2 cellular contexts compared by ENCODE assay signal in the genomic region with DNA sequence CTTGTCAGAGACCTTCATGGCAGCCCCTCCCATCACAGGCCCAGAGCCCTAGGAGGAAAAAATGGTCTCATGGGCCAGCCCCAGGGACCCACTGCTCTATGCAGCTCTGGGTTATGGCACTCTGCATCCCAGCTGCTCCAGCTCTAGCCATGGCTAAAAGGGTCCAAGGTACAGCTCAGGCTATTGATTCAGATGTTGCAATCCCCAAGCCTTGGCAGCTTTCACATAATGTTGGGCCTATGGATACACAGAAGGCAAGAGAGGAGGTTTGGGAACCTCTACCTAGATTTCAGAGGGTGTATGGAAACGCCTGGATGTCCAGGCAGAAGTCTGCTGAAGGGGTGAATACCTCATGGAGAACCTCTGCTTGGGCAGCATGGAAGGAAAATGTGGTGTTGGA.
TF ChIP-seq lines count a peak whose summit lies in the region.

No MANE protein-coding gene starts in this region.

TF ChIP-seq in HepG2, 621 proteins besides CTCF, POLR2A, EP300 and RAD21 (continued from another document):
- peak; percentile 27; the same call in 1 of the 2 replicates for TF ChIP-seq HNF4G (IDR thresholded peaks at IDR 0.05; ENCODE audit: borderline replicate concordance, low read depth, low read length)
- no peak for TF ChIP-seq HNF4G (CRISPR knock-in tag; IDR thresholded peaks at IDR 0.05; ENCODE audit: borderline replicate concordance, low read depth)
- peak; percentile 48 for TF ChIP-seq CEBPB (IDR thresholded peaks at IDR 0.05; ENCODE audit: borderline replicate concordance, low read depth, low read length)
- TF ChIP-seq HNF4A (CRISPR knock-in tag; IDR thresholded peaks at IDR 0.05) = peak; percentile 45
- TF ChIP-seq ZNF639 (CRISPR knock-in tag; conservative IDR thresholded peaks at IDR 0.05) = no peak
- no peak for TF ChIP-seq ZNF276 (CRISPR knock-in tag; IDR thresholded peaks at IDR 0.05; ENCODE audit: low read depth)
TF ChIP-seq in HepG2: peak in this region for 3.

TF ChIP-seq in GM23338, 12 proteins besides CTCF, POLR2A, EP300 and RAD21:
- TF ChIP-seq, protein P1, sequence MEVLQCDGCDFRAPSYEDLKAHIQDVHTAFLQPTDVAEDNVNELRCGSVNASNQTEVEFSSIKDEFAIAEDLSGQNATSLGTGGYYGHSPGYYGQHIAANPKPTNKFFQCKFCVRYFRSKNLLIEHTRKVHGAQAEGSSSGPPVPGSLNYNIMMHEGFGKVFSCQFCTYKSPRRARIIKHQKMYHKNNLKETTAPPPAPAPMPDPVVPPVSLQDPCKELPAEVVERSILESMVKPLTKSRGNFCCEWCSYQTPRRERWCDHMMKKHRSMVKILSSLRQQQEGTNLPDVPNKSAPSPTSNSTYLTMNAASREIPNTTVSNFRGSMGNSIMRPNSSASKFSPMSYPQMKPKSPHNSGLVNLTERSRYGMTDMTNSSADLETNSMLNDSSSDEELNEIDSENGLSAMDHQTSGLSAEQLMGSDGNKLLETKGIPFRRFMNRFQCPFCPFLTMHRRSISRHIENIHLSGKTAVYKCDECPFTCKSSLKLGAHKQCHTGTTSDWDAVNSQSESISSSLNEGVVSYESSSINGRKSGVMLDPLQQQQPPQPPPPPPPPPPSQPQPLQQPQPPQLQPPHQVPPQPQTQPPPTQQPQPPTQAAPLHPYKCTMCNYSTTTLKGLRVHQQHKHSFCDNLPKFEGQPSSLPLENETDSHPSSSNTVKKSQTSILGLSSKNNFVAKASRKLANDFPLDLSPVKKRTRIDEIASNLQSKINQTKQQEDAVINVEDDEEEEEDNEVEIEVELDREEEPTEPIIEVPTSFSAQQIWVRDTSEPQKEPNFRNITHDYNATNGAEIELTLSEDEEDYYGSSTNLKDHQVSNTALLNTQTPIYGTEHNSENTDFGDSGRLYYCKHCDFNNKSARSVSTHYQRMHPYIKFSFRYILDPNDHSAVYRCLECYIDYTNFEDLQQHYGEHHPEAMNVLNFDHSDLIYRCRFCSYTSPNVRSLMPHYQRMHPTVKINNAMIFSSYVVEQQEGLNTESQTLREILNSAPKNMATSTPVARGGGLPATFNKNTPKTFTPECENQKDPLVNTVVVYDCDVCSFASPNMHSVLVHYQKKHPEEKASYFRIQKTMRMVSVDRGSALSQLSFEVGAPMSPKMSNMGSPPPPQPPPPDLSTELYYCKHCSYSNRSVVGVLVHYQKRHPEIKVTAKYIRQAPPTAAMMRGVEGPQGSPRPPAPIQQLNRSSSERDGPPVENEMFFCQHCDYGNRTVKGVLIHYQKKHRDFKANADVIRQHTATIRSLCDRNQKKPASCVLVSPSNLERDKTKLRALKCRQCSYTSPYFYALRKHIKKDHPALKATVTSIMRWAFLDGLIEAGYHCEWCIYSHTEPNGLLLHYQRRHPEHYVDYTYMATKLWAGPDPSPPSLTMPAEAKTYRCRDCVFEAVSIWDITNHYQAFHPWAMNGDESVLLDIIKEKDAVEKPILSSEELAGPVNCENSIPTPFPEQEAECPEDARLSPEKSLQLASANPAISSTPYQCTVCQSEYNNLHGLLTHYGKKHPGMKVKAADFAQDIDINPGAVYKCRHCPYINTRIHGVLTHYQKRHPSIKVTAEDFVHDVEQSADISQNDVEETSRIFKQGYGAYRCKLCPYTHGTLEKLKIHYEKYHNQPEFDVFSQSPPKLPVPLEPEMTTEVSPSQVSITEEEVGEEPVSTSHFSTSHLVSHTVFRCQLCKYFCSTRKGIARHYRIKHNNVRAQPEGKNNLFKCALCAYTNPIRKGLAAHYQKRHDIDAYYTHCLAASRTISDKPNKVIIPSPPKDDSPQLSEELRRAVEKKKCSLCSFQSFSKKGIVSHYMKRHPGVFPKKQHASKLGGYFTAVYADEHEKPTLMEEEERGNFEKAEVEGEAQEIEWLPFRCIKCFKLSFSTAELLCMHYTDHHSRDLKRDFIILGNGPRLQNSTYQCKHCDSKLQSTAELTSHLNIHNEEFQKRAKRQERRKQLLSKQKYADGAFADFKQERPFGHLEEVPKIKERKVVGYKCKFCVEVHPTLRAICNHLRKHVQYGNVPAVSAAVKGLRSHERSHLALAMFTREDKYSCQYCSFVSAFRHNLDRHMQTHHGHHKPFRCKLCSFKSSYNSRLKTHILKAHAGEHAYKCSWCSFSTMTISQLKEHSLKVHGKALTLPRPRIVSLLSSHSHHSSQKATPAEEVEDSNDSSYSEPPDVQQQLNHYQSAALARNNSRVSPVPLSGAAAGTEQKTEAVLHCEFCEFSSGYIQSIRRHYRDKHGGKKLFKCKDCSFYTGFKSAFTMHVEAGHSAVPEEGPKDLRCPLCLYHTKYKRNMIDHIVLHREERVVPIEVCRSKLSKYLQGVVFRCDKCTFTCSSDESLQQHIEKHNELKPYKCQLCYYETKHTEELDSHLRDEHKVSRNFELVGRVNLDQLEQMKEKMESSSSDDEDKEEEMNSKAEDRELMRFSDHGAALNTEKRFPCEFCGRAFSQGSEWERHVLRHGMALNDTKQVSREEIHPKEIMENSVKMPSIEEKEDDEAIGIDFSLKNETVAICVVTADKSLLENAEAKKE (CRISPR knock-in tag; IDR thresholded peaks at IDR 0.05) = no peak
- no peak for TF ChIP-seq JUNB (IDR thresholded peaks at IDR 0.05; ENCODE audit: unreplicated experiment)
- no peak for TF ChIP-seq ZNF114 (CRISPR knock-in tag; IDR thresholded peaks at IDR 0.05)
- TF ChIP-seq EZH2 (IDR thresholded peaks at IDR 0.05; ENCODE audit: low read depth, unreplicated experiment) = no peak
- TF ChIP-seq CREB1 (CRISPR knock-in tag; IDR thresholded peaks at IDR 0.05; ENCODE audit: low read depth) = no peak
- TF ChIP-seq NANOG (IDR thresholded peaks at IDR 0.05; ENCODE audit: borderline replicate concordance) = no peak
- TF ChIP-seq, protein P2, sequence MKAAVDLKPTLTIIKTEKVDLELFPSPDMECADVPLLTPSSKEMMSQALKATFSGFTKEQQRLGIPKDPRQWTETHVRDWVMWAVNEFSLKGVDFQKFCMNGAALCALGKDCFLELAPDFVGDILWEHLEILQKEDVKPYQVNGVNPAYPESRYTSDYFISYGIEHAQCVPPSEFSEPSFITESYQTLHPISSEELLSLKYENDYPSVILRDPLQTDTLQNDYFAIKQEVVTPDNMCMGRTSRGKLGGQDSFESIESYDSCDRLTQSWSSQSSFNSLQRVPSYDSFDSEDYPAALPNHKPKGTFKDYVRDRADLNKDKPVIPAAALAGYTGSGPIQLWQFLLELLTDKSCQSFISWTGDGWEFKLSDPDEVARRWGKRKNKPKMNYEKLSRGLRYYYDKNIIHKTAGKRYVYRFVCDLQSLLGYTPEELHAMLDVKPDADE (IDR thresholded peaks at IDR 0.05) = no peak
- TF ChIP-seq POLR2AphosphoS5 (IDR thresholded peaks at IDR 0.05; ENCODE audit: low read depth) = no peak
- TF ChIP-seq STAT1 (IDR thresholded peaks at IDR 0.05; ENCODE audit: unreplicated experiment) = no peak
- no peak for TF ChIP-seq EZH2phosphoT487 (IDR thresholded peaks at IDR 0.05; ENCODE audit: unreplicated experiment)
- no peak for TF ChIP-seq ZNF331 (CRISPR knock-in tag; IDR thresholded peaks at IDR 0.05; ENCODE audit: low read depth)
- no peak for TF ChIP-seq REST (IDR thresholded peaks at IDR 0.05; ENCODE audit: unreplicated experiment)
